In the genomic region with DNA sequence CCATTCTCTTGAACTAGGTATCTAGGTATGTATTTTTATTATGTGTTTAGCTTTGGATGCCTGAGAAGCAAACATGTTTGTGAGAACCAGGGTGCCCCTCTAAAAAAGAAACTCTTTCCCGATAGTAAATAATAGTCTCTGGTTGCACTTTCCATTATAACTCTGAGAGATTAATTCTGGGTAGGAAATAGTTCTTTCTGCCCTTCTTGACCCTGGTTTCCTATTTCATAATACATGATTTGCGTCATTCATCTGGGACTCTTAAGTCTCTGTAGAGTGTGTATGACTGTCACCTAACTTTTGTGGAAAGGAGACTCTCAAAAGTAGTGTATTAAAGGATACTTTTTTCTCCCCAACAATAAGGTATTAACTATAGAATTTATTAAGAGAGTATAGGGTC, we compare ENCODE assay signal across 10 cellular contexts. TPM values are rescaled to one million over a fixed set of nuclear protein-coding genes. Genes with fewer than 3 reads are reported as not detected.
DNase-seq lines count a peak whose midpoint lies in the region; ATAC-seq and TF ChIP-seq lines count a peak whose summit lies in the region.
"Had no signal": no experiment of that assay in that cellular context is flagged by ENCODE, and none has a peak within 500 bp of the region (broad histone marks: within the 10 kb centered on the region; RNA-seq: fewer than 3 reads in every experiment).

No MANE protein-coding gene starts in this region.

- ATAC-seq in RWPE2 (ENCODE audit: low read depth) (peak; percentile 56; the same call in 2 of the 3 replicates), psoas muscle (peak; percentile 48 to 91 (median 82)), GM18861 (IDR thresholded peaks at IDR 0.05; ENCODE audit: unreplicated experiment) (no peak)

- 2 to 6% (median 2%) methylated on average over 2 of the region's 2 CpGs for WGBS in psoas muscle, 3 donors

- H3K4me3 ChIP-seq in HEK293 (ENCODE audit: low read depth, low read length) (no peak overlapping the region), RWPE2 (ENCODE audit: severe bottlenecking) (no peak overlapping the region), fibroblast of mammary gland (ENCODE audit: control insufficient read depth, low read depth, low read length) (no peak overlapping the region), psoas muscle (peak overlapping the region; percentile 41), MG63 (no peak overlapping the region)
- H3K4me3 ChIP-seq: sigmoid colon had no signal

- CTCF ChIA-PET in HEK293 (lab: Yijun Ruan, JAX): interaction anchor here (0.7 kb wide), 1 partner anchor 10 kb away, joined by 3 read pairs; no protein-coding TSS in a partner anchor

- intact Hi-C loops in psoas muscle (cut with DNase I): no loop called here

- H3K27ac ChIP-seq in HEK293 (ENCODE audit: extremely low read depth, low read depth, low read length) (no peak overlapping the region), RWPE2 (ENCODE audit: poor library complexity, severe bottlenecking) (peak overlapping the region; percentile 48), psoas muscle (peak overlapping the region; percentile 71)

- H3K36me3 ChIP-seq in HEK293 (ENCODE audit: control insufficient read depth in 2 of 2, insufficient read depth in 1 of 2, low read length in 2 of 2): peaks cover 0 to 4% of the 10 kb centered on the region in 2 experiments; a peak in 1 of 3 replicates
- H3K36me3 ChIP-seq in RWPE2 (ENCODE audit: low read depth): peaks cover 65% of the 10 kb centered on the region
- H3K36me3 ChIP-seq in psoas muscle (ENCODE audit: insufficient read depth in 1 of 2, low read depth in 1 of 2): no peaks in the 10 kb centered on the region
- peaks cover 11% of the 10 kb centered on the region; the same call in 1 of the 2 replicates for H3K36me3 ChIP-seq in MG63
- H3K36me3 ChIP-seq: sigmoid colon had no signal

- POLR2A ChIA-PET in HEK293 (lab: Yijun Ruan, JAX): no interaction called here

- DNase-seq in RWPE2 (ENCODE audit: low spot score) (no peak), fibroblast of mammary gland (ENCODE audit: low read depth) (peak; percentile 56), psoas muscle (no peak), MG63 (no peak), NK-92 (lab: John Stamatoyannopoulos, UW; ENCODE audit: unreplicated experiment) (no peak), NCI-H774 (lab: John Stamatoyannopoulos, UW) (no peak)
- DNase-seq: NCI-H526, sigmoid colon had no signal

- TF ChIP-seq CTCF in HEK293 (tag by site-specific recombination; IDR thresholded peaks at IDR 0.05) (no peak), RWPE2 (IDR thresholded peaks at IDR 0.05; ENCODE audit: poor library complexity, severe bottlenecking) (no peak), fibroblast of mammary gland (conservative IDR thresholded peaks at IDR 0.05; ENCODE audit: control insufficient read depth, insufficient read depth, low read depth, low read length) (no peak), psoas muscle (IDR thresholded peaks at IDR 0.05) (no peak)

- peaks cover 16% of the 10 kb centered on the region for H3K4me1 ChIP-seq in HEK293 (ENCODE audit: control insufficient read depth, insufficient read depth, low read length)
- H3K4me1 ChIP-seq in RWPE2 (ENCODE audit: insufficient read depth, poor library complexity, severe bottlenecking): peaks cover 54% of the 10 kb centered on the region
- peaks cover 51% of the 10 kb centered on the region for H3K4me1 ChIP-seq in psoas muscle

- H3K27me3 ChIP-seq in RWPE2 (ENCODE audit: insufficient read depth, poor library complexity, severe bottlenecking) (no peaks in the 10 kb centered on the region), psoas muscle (ENCODE audit: insufficient read depth in 3 of 3, low read length in 2 of 3) (no peaks in the 10 kb centered on the region), MG63 (no peaks in the 10 kb centered on the region)
- H3K27me3 ChIP-seq: sigmoid colon had no signal

- no peaks in the 10 kb centered on the region for H3K9me3 ChIP-seq in HEK293 (ENCODE audit: control insufficient read depth, insufficient read depth, low read depth, low read length)
- H3K9me3 ChIP-seq in RWPE2 (ENCODE audit: severe bottlenecking): no peaks in the 10 kb centered on the region
- H3K9me3 ChIP-seq in psoas muscle: no peaks in the 10 kb centered on the region
- no peaks in the 10 kb centered on the region for H3K9me3 ChIP-seq in MG63
- H3K9me3 ChIP-seq: sigmoid colon had no signal

TF ChIP-seq in HEK293, 187 proteins besides CTCF, POLR2A, EP300 and RAD21 (continues in another document):
- TF ChIP-seq, protein P1, sequence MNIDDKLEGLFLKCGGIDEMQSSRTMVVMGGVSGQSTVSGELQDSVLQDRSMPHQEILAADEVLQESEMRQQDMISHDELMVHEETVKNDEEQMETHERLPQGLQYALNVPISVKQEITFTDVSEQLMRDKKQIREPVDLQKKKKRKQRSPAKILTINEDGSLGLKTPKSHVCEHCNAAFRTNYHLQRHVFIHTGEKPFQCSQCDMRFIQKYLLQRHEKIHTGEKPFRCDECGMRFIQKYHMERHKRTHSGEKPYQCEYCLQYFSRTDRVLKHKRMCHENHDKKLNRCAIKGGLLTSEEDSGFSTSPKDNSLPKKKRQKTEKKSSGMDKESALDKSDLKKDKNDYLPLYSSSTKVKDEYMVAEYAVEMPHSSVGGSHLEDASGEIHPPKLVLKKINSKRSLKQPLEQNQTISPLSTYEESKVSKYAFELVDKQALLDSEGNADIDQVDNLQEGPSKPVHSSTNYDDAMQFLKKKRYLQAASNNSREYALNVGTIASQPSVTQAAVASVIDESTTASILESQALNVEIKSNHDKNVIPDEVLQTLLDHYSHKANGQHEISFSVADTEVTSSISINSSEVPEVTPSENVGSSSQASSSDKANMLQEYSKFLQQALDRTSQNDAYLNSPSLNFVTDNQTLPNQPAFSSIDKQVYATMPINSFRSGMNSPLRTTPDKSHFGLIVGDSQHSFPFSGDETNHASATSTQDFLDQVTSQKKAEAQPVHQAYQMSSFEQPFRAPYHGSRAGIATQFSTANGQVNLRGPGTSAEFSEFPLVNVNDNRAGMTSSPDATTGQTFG (tag by site-specific recombination; IDR thresholded peaks at IDR 0.05; ENCODE audit: borderline replicate concordance): no peak
- TF ChIP-seq, protein P2, sequence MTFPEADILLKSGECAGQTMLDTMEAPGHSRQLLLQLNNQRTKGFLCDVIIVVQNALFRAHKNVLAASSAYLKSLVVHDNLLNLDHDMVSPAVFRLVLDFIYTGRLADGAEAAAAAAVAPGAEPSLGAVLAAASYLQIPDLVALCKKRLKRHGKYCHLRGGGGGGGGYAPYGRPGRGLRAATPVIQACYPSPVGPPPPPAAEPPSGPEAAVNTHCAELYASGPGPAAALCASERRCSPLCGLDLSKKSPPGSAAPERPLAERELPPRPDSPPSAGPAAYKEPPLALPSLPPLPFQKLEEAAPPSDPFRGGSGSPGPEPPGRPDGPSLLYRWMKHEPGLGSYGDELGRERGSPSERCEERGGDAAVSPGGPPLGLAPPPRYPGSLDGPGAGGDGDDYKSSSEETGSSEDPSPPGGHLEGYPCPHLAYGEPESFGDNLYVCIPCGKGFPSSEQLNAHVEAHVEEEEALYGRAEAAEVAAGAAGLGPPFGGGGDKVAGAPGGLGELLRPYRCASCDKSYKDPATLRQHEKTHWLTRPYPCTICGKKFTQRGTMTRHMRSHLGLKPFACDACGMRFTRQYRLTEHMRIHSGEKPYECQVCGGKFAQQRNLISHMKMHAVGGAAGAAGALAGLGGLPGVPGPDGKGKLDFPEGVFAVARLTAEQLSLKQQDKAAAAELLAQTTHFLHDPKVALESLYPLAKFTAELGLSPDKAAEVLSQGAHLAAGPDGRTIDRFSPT (tag by site-specific recombination; IDR thresholded peaks at IDR 0.05): 0 out of 2 replicates have a peak, but pooled peaks have one; percentile 21
- no peak for TF ChIP-seq PRDM1 (tag by site-specific recombination; IDR thresholded peaks at IDR 0.05)
- TF ChIP-seq, protein P3, sequence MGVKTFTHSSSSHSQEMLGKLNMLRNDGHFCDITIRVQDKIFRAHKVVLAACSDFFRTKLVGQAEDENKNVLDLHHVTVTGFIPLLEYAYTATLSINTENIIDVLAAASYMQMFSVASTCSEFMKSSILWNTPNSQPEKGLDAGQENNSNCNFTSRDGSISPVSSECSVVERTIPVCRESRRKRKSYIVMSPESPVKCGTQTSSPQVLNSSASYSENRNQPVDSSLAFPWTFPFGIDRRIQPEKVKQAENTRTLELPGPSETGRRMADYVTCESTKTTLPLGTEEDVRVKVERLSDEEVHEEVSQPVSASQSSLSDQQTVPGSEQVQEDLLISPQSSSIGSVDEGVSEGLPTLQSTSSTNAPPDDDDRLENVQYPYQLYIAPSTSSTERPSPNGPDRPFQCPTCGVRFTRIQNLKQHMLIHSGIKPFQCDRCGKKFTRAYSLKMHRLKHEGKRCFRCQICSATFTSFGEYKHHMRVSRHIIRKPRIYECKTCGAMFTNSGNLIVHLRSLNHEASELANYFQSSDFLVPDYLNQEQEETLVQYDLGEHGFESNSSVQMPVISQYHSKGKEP (tag by site-specific recombination; IDR thresholded peaks at IDR 0.05): no peak
- TF ChIP-seq PRDM4 (tag by site-specific recombination; IDR thresholded peaks at IDR 0.05): peak; percentile 46; the same call in 1 of the 2 replicates
- TF ChIP-seq ZNF629 (tag by site-specific recombination; IDR thresholded peaks at IDR 0.05): peak; percentile 33; the same call in 1 of the 2 replicates
- TF ChIP-seq ZNF221 (tag by site-specific recombination; IDR thresholded peaks at IDR 0.05; ENCODE audit: borderline replicate concordance): no peak
- TF ChIP-seq ZNF366 (tag by site-specific recombination; conservative IDR thresholded peaks at IDR 0.05): no peak

RNA-seq across cellular contexts. Expression of gene ACSL3, which starts 31.5 kb away (rescaled TPM):
- total RNA-seq in psoas muscle: 100 to 1,000 TPM in 1 of 4 donors, 10 to 100 TPM in 3; 25.3 to 136 (median 46.4) TPM
- 10 to 100 TPM; 13.5 to 33.4 (median 21.9) TPM for polyA plus RNA-seq in psoas muscle
- total RNA-seq in MG63 (2014; rRNA removed; shearing (Covaris generic); ENCODE audit: low replicate concordance): 96.2 and 203 TPM in 2 replicates
